In the genomic region with DNA sequence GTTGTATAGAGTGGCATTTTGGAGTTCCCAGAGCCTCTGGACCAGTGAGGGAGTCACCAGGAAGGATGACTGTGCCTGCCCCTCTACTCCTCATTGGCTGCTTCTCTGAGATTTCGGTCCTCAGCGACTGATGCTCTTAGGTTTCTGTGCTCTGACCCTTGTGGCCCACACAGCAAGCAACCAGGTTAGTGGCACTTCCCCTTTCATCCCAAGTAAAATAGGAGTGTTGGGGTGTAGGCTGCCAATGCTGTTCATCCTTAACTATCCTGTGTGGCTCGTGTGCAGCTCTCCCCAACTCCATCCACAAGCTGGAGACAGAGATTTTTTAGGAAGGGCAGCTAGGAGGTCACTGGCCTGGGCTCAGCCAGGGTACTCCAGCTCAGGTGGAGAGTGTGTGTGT, we compare ENCODE assay signal across 19 cellular contexts. TPM values are rescaled to one million over a fixed set of nuclear protein-coding genes. Genes with fewer than 3 reads are reported as not detected.
DNase-seq lines count a peak whose midpoint lies in the region; ATAC-seq, FAIRE-seq and TF ChIP-seq lines count a peak whose summit lies in the region.
"Had no signal": no experiment of that assay in that cellular context is flagged by ENCODE, and none has a peak within 500 bp of the region (broad histone marks: within the 10 kb centered on the region; RNA-seq: fewer than 3 reads in every experiment).

No MANE protein-coding gene starts in this region.

- no peaks in the 10 kb centered on the region for H3K9me2 ChIP-seq in GM23338 (ENCODE audit: insufficient read depth)

- H3K4me3 Mint-ChIP-seq in GM23338, result no peak overlapping the region
- H3K4me3 Mint-ChIP-seq: H9 had no signal

- TF ChIP-seq EP300 in K562 (IDR thresholded peaks at IDR 0.05; ENCODE audit: low read length), result no peak

- no TSS peak for BruUV-seq in K562 (replicated peaks; lab: Mats Ljungman, UMichigan)

- TF ChIP-seq POLR2A in K562 (conservative IDR thresholded peaks at IDR 0.05), result no peak

- H3K4me3 ChIP-seq in GM23338, result no peak overlapping the region
- no peak overlapping the region for H3K4me3 ChIP-seq in K562

- H3K36me3 ChIP-seq in GM23338 (ENCODE audit: insufficient read depth) (no peaks in the 10 kb centered on the region), K562 (ENCODE audit: control insufficient read depth, insufficient read depth, low read length) (no peaks in the 10 kb centered on the region)
- H3K36me3 ChIP-seq: BE2C had no signal

- intact Hi-C loops in K562 (cut with micrococcal nuclease), result no loop called here

- no peaks in the 10 kb centered on the region for H3K4me1 Mint-ChIP-seq in GM23338
- H3K4me1 Mint-ChIP-seq: CD4-positive, alpha-beta memory T cell; H9 had no signal

- TF ChIP-seq CTCF in GM23338 (conservative IDR thresholded peaks at IDR 0.05; ENCODE audit: low read depth in 2 of 2) (no peak), K562 (IDR thresholded peaks at IDR 0.05 in 2 of 3, conservative IDR thresholded peaks at IDR 0.05 in 1 of 3; ENCODE audit: insufficient read depth in 2 of 3, low read depth in 1 of 3, low read length in 3 of 3) (no peak)

- POLR2A ChIA-PET in K562 (lab: Yijun Ruan, JAX), result interaction anchor here (0.5 kb wide), 1 partner anchor 28 kb away, joined by 3 read pairs; no protein-coding TSS in a partner anchor

- H3K27me3 ChIP-seq in GM23338 (ENCODE audit: insufficient read depth) (no peaks in the 10 kb centered on the region), K562 (ENCODE audit: control insufficient read depth in 2 of 2, insufficient read depth in 2 of 2, low read length in 2 of 2) (peaks cover 0 to 17% of the 10 kb centered on the region in 2 experiments; a peak in 2 of 5 replicates)
- H3K27me3 ChIP-seq: BE2C had no signal

- H3K79me2 ChIP-seq in GM23338 (replicated peaks; ENCODE audit: insufficient read depth), result no peaks in the 10 kb centered on the region
- no peaks in the 10 kb centered on the region for H3K79me2 ChIP-seq in K562 (ENCODE audit: control insufficient read depth, insufficient read depth, low read length)

- no peak overlapping the region for H3K9ac ChIP-seq in K562 (ENCODE audit: insufficient read depth in 1 of 2, low read depth in 2 of 2, low read length in 2 of 2)

- 0% methylated on average over 3 of the region's 3 CpGs for WGBS in K562 (ENCODE audit: insufficient coverage, low coverage, missing lambda C conversion rate)

- H3K27me3 Mint-ChIP-seq in GM23338 (ENCODE audit: insufficient read depth, low read depth, poor library complexity), result peaks cover 6% of the 10 kb centered on the region

- no peaks in the 10 kb centered on the region for H3K4me1 ChIP-seq in GM23338 (ENCODE audit: insufficient read depth)
- H3K4me1 ChIP-seq in K562 (replicated peaks in 1 of 2; ENCODE audit: control insufficient read depth in 2 of 2, insufficient read depth in 2 of 2, low read length in 2 of 2), result no peaks in the 10 kb centered on the region
- H3K4me1 ChIP-seq: BE2C had no signal

- no peak overlapping the region for H3K27ac ChIP-seq in GM23338 (ENCODE audit: low read depth)
- H3K27ac ChIP-seq in K562 (ENCODE audit: extremely low read depth, low read depth, low read length), result no peak overlapping the region
- H3K27ac ChIP-seq: C4-2B had no signal

- H4K20me1 ChIP-seq in GM23338 (replicated peaks; ENCODE audit: insufficient read depth) (no peaks in the 10 kb centered on the region), K562 (replicated peaks; ENCODE audit: control insufficient read depth, insufficient read depth, low read length) (no peaks in the 10 kb centered on the region)

- no peaks in the 10 kb centered on the region for H3K9me3 ChIP-seq in K562 (replicated peaks; ENCODE audit: control insufficient read depth, insufficient read depth, low read depth, low read length)
- H3K9me3 ChIP-seq: BE2C had no signal

- CTCF ChIA-PET in K562 (lab: Yijun Ruan, JAX; ENCODE audit: low intra/inter-chr PET ratio), result no interaction called here

- H3K36me3 Mint-ChIP-seq in GM23338 (ENCODE audit: low read depth), result no peaks in the 10 kb centered on the region
- H3K36me3 Mint-ChIP-seq: CD4-positive, alpha-beta memory T cell had no signal

- no peak for FAIRE-seq in K562 (lab: Jason Lieb, UNC)
- FAIRE-seq: A204.1, GM12892, GM18507 had no signal

- DNase-seq in GM23338 (ENCODE audit: low spot score) (no peak), M059J (ENCODE audit: low read depth) (peak; percentile 10), K562 (ENCODE audit: extremely low read depth in 1 of 4, low spot score in 3 of 4) (peak in 1 of 4 experiments; percentile 2), cerebellum (ENCODE audit: low spot score) (no peak), NCI-H510A (lab: John Stamatoyannopoulos, UW) (no peak)
- DNase-seq: ACHN; BE2C; CD4-positive, alpha-beta memory T cell; DMS79 treated with DMSO at 0.1 percent for 48 hours; GOT3; H9; Karpas-422 had no signal

- no peak overlapping the region for H3K27ac Mint-ChIP-seq in GM23338
- H3K27ac Mint-ChIP-seq: CD4-positive, alpha-beta memory T cell; H9 had no signal

- no peaks in the 10 kb centered on the region for H3K9me1 ChIP-seq in K562 (ENCODE audit: control insufficient read depth, insufficient read depth, low read length)

- H2AFZ ChIP-seq in GM23338 (0 out of 2 replicates have a peak overlapping the region, but pooled peaks have one; percentile 43), K562 (ENCODE audit: low read depth, low read length) (no peak overlapping the region)

- peak; percentile 34; the same call in 2 of the 3 replicates for ATAC-seq in GM23338
- no peak for ATAC-seq in K562
- no peak for ATAC-seq in HG03571 (IDR thresholded peaks at IDR 0.05; ENCODE audit: unreplicated experiment)

- TF ChIP-seq RAD21 in K562 (CRISPR knock-in tag; conservative IDR thresholded peaks at IDR 0.05 in 1 of 2, IDR thresholded peaks at IDR 0.05 in 1 of 2), result no peak

- in situ Hi-C loops in K562 (cut with MboI), result no loop called here

- H3K9me3 Mint-ChIP-seq in GM23338, result no peaks in the 10 kb centered on the region
- H3K9me3 Mint-ChIP-seq: CD4-positive, alpha-beta memory T cell; H9 had no signal

- H3F3A ChIP-seq in GM23338 (replicated peaks; ENCODE audit: low read depth), result no peaks in the 10 kb centered on the region

- H3K4me2 ChIP-seq in GM23338 (no peak overlapping the region), K562 (ENCODE audit: insufficient read depth, low read length) (no peak overlapping the region)

RNA-seq across cellular contexts. Expression of gene PRR23A, which starts 21.3 kb away (rescaled TPM):
- total RNA-seq in GM23338 (2014; rRNA removed; shearing (Covaris generic)), result not detected in 2 replicates
- polyA plus RNA-seq in GM23338 (2016; fragmentation: Nextera tagmentation; extraction: Ambion mirVana) (not detected in 2 replicates), K562 (2011; rRNA removed) (not detected in 2 replicates), K562 (2014; fragmentation: Illumina TruSeq; extraction: Trizol) (not detected in 2 replicates), K562 (2014; fragmentation: Nextera tagmentation; extraction: Ambion mirVana) (not detected), K562 (2014; rRNA removed) (not detected in 2 replicates)
- not detected in 2 replicates for total RNA-seq in M059J (2014; rRNA removed; shearing (Covaris generic))
- not detected in 2 replicates for total RNA-seq in K562 (2011; cell fraction: chromatin; rRNA removed; ENCODE audit: low replicate concordance)
- not detected in 2 replicates for total RNA-seq in K562 (2011; cell fraction: nucleolus; rRNA removed)
- not detected in 2 replicates for total RNA-seq in K562 (2011; cell fraction: nucleoplasm; rRNA removed)
- total RNA-seq in K562 (2014; rRNA removed) (not detected in 2 replicates), K562 (2014; rRNA removed; fragmentation: Illumina TruSeq; extraction: Trizol) (not detected in 2 replicates), K562 (2015; rRNA removed; fragmentation: Illumina TruSeq; extraction: Trizol) (not detected in 2 replicates), K562 (2021) (not detected in 2 replicates), cerebellum (not detected)
- polyA plus RNA-seq in K562 (2011; cell fraction: cytosol; rRNA removed), result not detected in 2 replicates
- not detected in 2 replicates for polyA plus RNA-seq in K562 (2011; cell fraction: nucleus; rRNA removed)
- not detected in 2 replicates for polyA plus RNA-seq in K562 (2012)
- polyA minus RNA-seq in K562 (2011; rRNA and poly(A)+ RNA removed), result not detected in 2 replicates
- not detected in 2 replicates for polyA minus RNA-seq in K562 (2011; cell fraction: cytosol; rRNA and poly(A)+ RNA removed)
- not detected in 2 replicates for polyA minus RNA-seq in K562 (2011; cell fraction: nucleus; rRNA and poly(A)+ RNA removed)
- total RNA-seq: CD4-positive, alpha-beta memory T cell; G401; H9; HT-29 had no signal
- polyA plus RNA-seq: CD4-positive, alpha-beta memory T cell had no signal

RNA-seq across cellular contexts. Expression of gene PRR23B, which starts 35.9 kb away (rescaled TPM):
- not detected in 2 replicates for total RNA-seq in GM23338 (2014; rRNA removed; shearing (Covaris generic))
- polyA plus RNA-seq in GM23338 (2016; fragmentation: Nextera tagmentation; extraction: Ambion mirVana) (not detected in 2 replicates), K562 (2011; rRNA removed) (not detected in 2 replicates), K562 (2014; fragmentation: Illumina TruSeq; extraction: Trizol) (not detected in 2 replicates), K562 (2014; fragmentation: Nextera tagmentation; extraction: Ambion mirVana) (not detected), K562 (2014; rRNA removed) (not detected in 2 replicates)
- not detected in 2 replicates for total RNA-seq in M059J (2014; rRNA removed; shearing (Covaris generic))
- total RNA-seq in K562 (2011; cell fraction: chromatin; rRNA removed; ENCODE audit: low replicate concordance), result not detected in 2 replicates
- not detected in 2 replicates for total RNA-seq in K562 (2011; cell fraction: nucleolus; rRNA removed)
- total RNA-seq in K562 (2011; cell fraction: nucleoplasm; rRNA removed), result not detected in 2 replicates
- total RNA-seq in K562 (2014; rRNA removed) (not detected in 2 replicates), K562 (2014; rRNA removed; fragmentation: Illumina TruSeq; extraction: Trizol) (not detected in 2 replicates), K562 (2015; rRNA removed; fragmentation: Illumina TruSeq; extraction: Trizol) (not detected in 2 replicates), K562 (2021) (not detected in 2 replicates), cerebellum (not detected)
- polyA plus RNA-seq in K562 (2011; cell fraction: cytosol; rRNA removed), result not detected in 2 replicates
- not detected in 2 replicates for polyA plus RNA-seq in K562 (2011; cell fraction: nucleus; rRNA removed)
- not detected in 2 replicates for polyA plus RNA-seq in K562 (2012)
- polyA minus RNA-seq in K562 (2011; rRNA and poly(A)+ RNA removed), result not detected in 2 replicates
- polyA minus RNA-seq in K562 (2011; cell fraction: cytosol; rRNA and poly(A)+ RNA removed), result not detected in 2 replicates
- polyA minus RNA-seq in K562 (2011; cell fraction: nucleus; rRNA and poly(A)+ RNA removed), result not detected in 2 replicates
- total RNA-seq: CD4-positive, alpha-beta memory T cell; G401; H9; HT-29 had no signal
- polyA plus RNA-seq: CD4-positive, alpha-beta memory T cell had no signal

RNA-seq across cellular contexts. Expression of gene FOXL2NB, which starts 37.8 kb away (rescaled TPM):
- 10.0 and 15.6 TPM in 2 replicates for total RNA-seq in GM23338 (2014; rRNA removed; shearing (Covaris generic))
- polyA plus RNA-seq in GM23338 (2016; fragmentation: Nextera tagmentation; extraction: Ambion mirVana) (9.3 and 11.2 TPM in 2 replicates), K562 (2011; rRNA removed) (17.4 and 20.3 TPM in 2 replicates), K562 (2014; fragmentation: Illumina TruSeq; extraction: Trizol) (9.0 and 10.1 TPM in 2 replicates), K562 (2014; fragmentation: Nextera tagmentation; extraction: Ambion mirVana) (under 1 TPM; 0.71 to 0.86 TPM), K562 (2014; rRNA removed) (13.5 and 18.4 TPM in 2 replicates)
- 1.4 and 2.6 TPM in 2 replicates for total RNA-seq in M059J (2014; rRNA removed; shearing (Covaris generic))
- total RNA-seq in K562 (2011; cell fraction: chromatin; rRNA removed; ENCODE audit: low replicate concordance), result 42.1 and 68.2 TPM in 2 replicates
- 45.3 and 55.2 TPM in 2 replicates for total RNA-seq in K562 (2011; cell fraction: nucleolus; rRNA removed)
- 68.5 and 96.9 TPM in 2 replicates for total RNA-seq in K562 (2011; cell fraction: nucleoplasm; rRNA removed)
- total RNA-seq in K562 (2014; rRNA removed) (9.5 and 12.6 TPM in 2 replicates), K562 (2014; rRNA removed; fragmentation: Illumina TruSeq; extraction: Trizol) (5.9 and 6.1 TPM in 2 replicates), K562 (2015; rRNA removed; fragmentation: Illumina TruSeq; extraction: Trizol) (5.0 and 5.1 TPM in 2 replicates), K562 (2021) (10.2 TPM in 2 replicates), cerebellum (1.9 TPM)
- 24.1 and 24.3 TPM in 2 replicates for polyA plus RNA-seq in K562 (2011; cell fraction: cytosol; rRNA removed)
- polyA plus RNA-seq in K562 (2011; cell fraction: nucleus; rRNA removed), result 52.1 and 71.2 TPM in 2 replicates
- 5.5 and 14.2 TPM in 2 replicates for polyA plus RNA-seq in K562 (2012)
- polyA minus RNA-seq in K562 (2011; rRNA and poly(A)+ RNA removed), result 7.5 and 11.6 TPM in 2 replicates
- 5.2 and 5.3 TPM in 2 replicates for polyA minus RNA-seq in K562 (2011; cell fraction: cytosol; rRNA and poly(A)+ RNA removed)
- polyA minus RNA-seq in K562 (2011; cell fraction: nucleus; rRNA and poly(A)+ RNA removed), result 21.5 and 23.0 TPM in 2 replicates
- total RNA-seq: CD4-positive, alpha-beta memory T cell; HT-29 had no signal

RNA-seq across cellular contexts. Expression of gene FOXL2, which starts 37.9 kb away (rescaled TPM):
- 2.3 and 3.5 TPM in 2 replicates for total RNA-seq in GM23338 (2014; rRNA removed; shearing (Covaris generic))
- 0.89 and 1.2 TPM in 2 replicates for polyA plus RNA-seq in GM23338 (2016; fragmentation: Nextera tagmentation; extraction: Ambion mirVana)
- 0.22 and 2.3 TPM in 2 replicates for total RNA-seq in M059J (2014; rRNA removed; shearing (Covaris generic))
- 2.5 and 6.4 TPM in 2 replicates for total RNA-seq in K562 (2011; cell fraction: chromatin; rRNA removed; ENCODE audit: low replicate concordance)
- 10.9 and 11.2 TPM in 2 replicates for total RNA-seq in K562 (2011; cell fraction: nucleolus; rRNA removed)
- total RNA-seq in K562 (2011; cell fraction: nucleoplasm; rRNA removed), result 6.1 and 6.2 TPM in 2 replicates
- 10.8 and 13.3 TPM in 2 replicates for total RNA-seq in K562 (2014; rRNA removed)
- 2.1 and 2.4 TPM in 2 replicates for total RNA-seq in K562 (2014; rRNA removed; fragmentation: Illumina TruSeq; extraction: Trizol)
- 4.1 and 4.6 TPM in 2 replicates for total RNA-seq in K562 (2015; rRNA removed; fragmentation: Illumina TruSeq; extraction: Trizol)
- total RNA-seq in K562 (2021), result 21.4 and 22.1 TPM in 2 replicates
- polyA plus RNA-seq in K562 (2011; rRNA removed), result 3.1 and 4.0 TPM in 2 replicates
- polyA plus RNA-seq in K562 (2011; cell fraction: cytosol; rRNA removed), result 4.2 and 18.5 TPM in 2 replicates
- 6.9 and 12.1 TPM in 2 replicates for polyA plus RNA-seq in K562 (2011; cell fraction: nucleus; rRNA removed)
- polyA plus RNA-seq in K562 (2012), result 8.2 and 9.7 TPM in 2 replicates
- polyA plus RNA-seq in K562 (2014; fragmentation: Illumina TruSeq; extraction: Trizol), result 3.2 and 5.5 TPM in 2 replicates
- polyA plus RNA-seq in K562 (2014; fragmentation: Nextera tagmentation; extraction: Ambion mirVana), result under 1 TPM; 0.27 to 0.29 TPM
- 12.6 and 14.3 TPM in 2 replicates for polyA plus RNA-seq in K562 (2014; rRNA removed)
- polyA minus RNA-seq in K562 (2011; rRNA and poly(A)+ RNA removed), result 1.2 and 1.3 TPM in 2 replicates
- 6.4 and 7.1 TPM in 2 replicates for polyA minus RNA-seq in K562 (2011; cell fraction: cytosol; rRNA and poly(A)+ RNA removed)
- 12.1 and 13.6 TPM in 2 replicates for polyA minus RNA-seq in K562 (2011; cell fraction: nucleus; rRNA and poly(A)+ RNA removed)
- 0.45 TPM for total RNA-seq in cerebellum
- total RNA-seq: CD4-positive, alpha-beta memory T cell; G401; HT-29 had no signal
- polyA plus RNA-seq: CD4-positive, alpha-beta memory T cell had no signal

RNA-seq across cellular contexts. Expression of gene PRR23C, which starts 59.9 kb away (rescaled TPM):
- not detected in 2 replicates for total RNA-seq in GM23338 (2014; rRNA removed; shearing (Covaris generic))
- not detected in 2 replicates for polyA plus RNA-seq in GM23338 (2016; fragmentation: Nextera tagmentation; extraction: Ambion mirVana)
- not detected in 2 replicates for total RNA-seq in M059J (2014; rRNA removed; shearing (Covaris generic))
- total RNA-seq in K562 (2011; cell fraction: chromatin; rRNA removed; ENCODE audit: low replicate concordance), result not detected in 2 replicates
- total RNA-seq in K562 (2011; cell fraction: nucleolus; rRNA removed), result not detected in 2 replicates
- not detected in 2 replicates for total RNA-seq in K562 (2011; cell fraction: nucleoplasm; rRNA removed)
- total RNA-seq in K562 (2014; rRNA removed), result not detected in 2 replicates
- not detected in 2 replicates for total RNA-seq in K562 (2014; rRNA removed; fragmentation: Illumina TruSeq; extraction: Trizol)
- not detected in 2 replicates for total RNA-seq in K562 (2015; rRNA removed; fragmentation: Illumina TruSeq; extraction: Trizol)
- total RNA-seq in K562 (2021), result not detected in 2 replicates
- polyA plus RNA-seq in K562 (2011; rRNA removed), result not detected in 2 replicates
- polyA plus RNA-seq in K562 (2011; cell fraction: cytosol; rRNA removed), result not detected in 2 replicates
- not detected in 2 replicates for polyA plus RNA-seq in K562 (2011; cell fraction: nucleus; rRNA removed)
- not detected in 2 replicates for polyA plus RNA-seq in K562 (2012)
- not detected in 2 replicates for polyA plus RNA-seq in K562 (2014; fragmentation: Illumina TruSeq; extraction: Trizol)
- polyA plus RNA-seq in K562 (2014; fragmentation: Nextera tagmentation; extraction: Ambion mirVana), result not detected
- polyA plus RNA-seq in K562 (2014; rRNA removed), result not detected in 2 replicates
- polyA minus RNA-seq in K562 (2011; rRNA and poly(A)+ RNA removed), result not detected in 2 replicates
- not detected in 2 replicates for polyA minus RNA-seq in K562 (2011; cell fraction: cytosol; rRNA and poly(A)+ RNA removed)
- polyA minus RNA-seq in K562 (2011; cell fraction: nucleus; rRNA and poly(A)+ RNA removed), result not detected in 2 replicates
- not detected for total RNA-seq in cerebellum
- total RNA-seq: CD4-positive, alpha-beta memory T cell; G401; H9; HT-29 had no signal
- polyA plus RNA-seq: CD4-positive, alpha-beta memory T cell had no signal
